In genomic region chr13:75762066-75762937, GRCh38 we compare ENCODE assay signal across 8 cellular contexts.
DNase-seq lines count a peak whose midpoint lies in the region; ATAC-seq and TF ChIP-seq lines count a peak whose summit lies in the region.

No MANE protein-coding gene starts in this region.

- H3K4me1 Mint-ChIP-seq in activated CD4-positive, alpha-beta memory T cell treated with anti-CD3 and anti-CD28 coated beads for 36 hours (ENCODE audit: low read depth): peaks cover 67% of the 10 kb centered on the region
- H3K4me1 Mint-ChIP-seq in stimulated activated naive CD8-positive, alpha-beta T cell treated with anti-CD3 and anti-CD28 coated beads, Interleukin-15, amount 100 ng/mL, for 72 hours: peaks cover 76% of the 10 kb centered on the region

- peak overlapping the region; percentile 25 for H3K4me3 ChIP-seq in hepatocyte

- peaks cover 2% of the 10 kb centered on the region for H3K9me3 Mint-ChIP-seq in activated CD4-positive, alpha-beta memory T cell treated with anti-CD3 and anti-CD28 coated beads for 36 hours
- H3K9me3 Mint-ChIP-seq in stimulated activated naive CD8-positive, alpha-beta T cell treated with anti-CD3 and anti-CD28 coated beads, Interleukin-15, amount 100 ng/mL, for 72 hours: peaks cover 0 to 7% of the 10 kb centered on the region in 2 donors

- peak; percentile 4 for DNase-seq in activated CD4-positive, CD25-positive, alpha-beta regulatory T cell treated with anti-CD3 and anti-CD28 coated beads, Interleukin-2, amount 50 U/mL, for 16 hours (ENCODE audit: low read depth, low spot score)
- no peak for DNase-seq in activated CD4-positive, CD25-positive, alpha-beta regulatory T cell treated with anti-CD3 and anti-CD28 coated beads, Interleukin-2, amount 50 U/mL, for 72 hours
- peak; percentile 28 for DNase-seq in activated CD4-positive, alpha-beta memory T cell treated with anti-CD3 and anti-CD28 coated beads for 36 hours
- DNase-seq in hepatocyte (ENCODE audit: low spot score): peak; percentile 50
- DNase-seq in stimulated activated naive CD8-positive, alpha-beta T cell treated with anti-CD3 and anti-CD28 coated beads, Interleukin-15, amount 100 ng/mL, for 72 hours: peak; percentile 36 to 50
- DNase-seq in islet precursor cell: no peak
- DNase-seq in C1 segment of cervical spinal cord (lab: John Stamatoyannopoulos, UW): no peak

- peaks cover 64% of the 10 kb centered on the region for H3K79me2 ChIP-seq in hepatocyte

- ATAC-seq in HG02981 (IDR thresholded peaks at IDR 0.05; ENCODE audit: unreplicated experiment): peak; percentile 77
- peak; percentile 92 for ATAC-seq in stimulated activated naive CD8-positive, alpha-beta T cell treated with anti-CD3 and anti-CD28 coated beads, Interleukin-15, amount 100 ng/mL, for 72 hours

- CTCF ChIA-PET in activated CD4-positive, alpha-beta memory T cell treated with anti-CD3 and anti-CD28 coated beads for 36 hours (lab: Charles Lee): interaction anchor here (2.3 to 3.9 kb wide), 4 partner anchors 37 to 107 kb away, joined by 11 to 20 read pairs (median 17); no protein-coding TSS in a partner anchor

- peaks cover 2% of the 10 kb centered on the region for H3K27me3 Mint-ChIP-seq in activated CD4-positive, alpha-beta memory T cell treated with anti-CD3 and anti-CD28 coated beads for 36 hours
- H3K27me3 Mint-ChIP-seq in stimulated activated naive CD8-positive, alpha-beta T cell treated with anti-CD3 and anti-CD28 coated beads, Interleukin-15, amount 100 ng/mL, for 72 hours: no peaks in the 10 kb centered on the region

- H3K4me1 ChIP-seq in hepatocyte (ENCODE audit: insufficient read depth): peaks cover 18% of the 10 kb centered on the region

- no peaks in the 10 kb centered on the region for H3K9me2 ChIP-seq in hepatocyte (replicated peaks; ENCODE audit: insufficient read depth)

- H3K27ac ChIP-seq in hepatocyte: peak overlapping the region; percentile 95

- no peaks in the 10 kb centered on the region for H3K27me3 ChIP-seq in hepatocyte

- H3K27ac Mint-ChIP-seq in activated CD4-positive, alpha-beta memory T cell treated with anti-CD3 and anti-CD28 coated beads for 36 hours: peak overlapping the region; percentile 68
- peak overlapping the region; percentile 91 to 95 for H3K27ac Mint-ChIP-seq in stimulated activated naive CD8-positive, alpha-beta T cell treated with anti-CD3 and anti-CD28 coated beads, Interleukin-15, amount 100 ng/mL, for 72 hours

- intact Hi-C loops in activated CD4-positive, alpha-beta memory T cell treated with anti-CD3 and anti-CD28 coated beads for 36 hours (cut with micrococcal nuclease): loop anchor here (1.0 to 10.0 kb wide), 7 partner anchors 10 to 1515 kb away; partner anchors contain the start of gene UCHL3

- H3K36me3 ChIP-seq in hepatocyte (replicated peaks; ENCODE audit: insufficient read depth, low read depth): no peaks in the 10 kb centered on the region

- no peaks in the 10 kb centered on the region for H3K9me3 ChIP-seq in hepatocyte (ENCODE audit: low read depth)

- no peaks in the 10 kb centered on the region for H4K20me1 ChIP-seq in hepatocyte (ENCODE audit: insufficient read depth, poor library complexity, severe bottlenecking)

- WGBS in hepatocyte (ENCODE audit: low lambda C conversion rate, missing lambda C conversion rate): 49% methylated on average over 7 of the region's 7 CpGs

- H2AFZ ChIP-seq in hepatocyte: no peak overlapping the region

- no peak for TF ChIP-seq CTCF in hepatocyte (IDR thresholded peaks at IDR 0.05; ENCODE audit: poor library complexity)

- POLR2A ChIA-PET in activated CD4-positive, alpha-beta memory T cell treated with anti-CD3 and anti-CD28 coated beads for 36 hours (lab: Charles Lee): interaction anchor here (0.9 to 1.7 kb wide), 4 partner anchors 28 to 58 kb away, joined by 3 to 4 read pairs (median 4); no protein-coding TSS in a partner anchor

- peaks cover 10% of the 10 kb centered on the region for H3K36me3 Mint-ChIP-seq in activated CD4-positive, alpha-beta memory T cell treated with anti-CD3 and anti-CD28 coated beads for 36 hours

- peak overlapping the region; percentile 41 for H3K4me3 Mint-ChIP-seq in activated CD4-positive, alpha-beta memory T cell treated with anti-CD3 and anti-CD28 coated beads for 36 hours
- H3K4me3 Mint-ChIP-seq in stimulated activated naive CD8-positive, alpha-beta T cell treated with anti-CD3 and anti-CD28 coated beads, Interleukin-15, amount 100 ng/mL, for 72 hours: peak overlapping the region; percentile 69 to 81

- peak overlapping the region; percentile 74 for H3K4me2 ChIP-seq in hepatocyte

Comparison
In these comparisons a context has a peak if more than half of its experiments do, and no peak if none do; other contexts are left out.
1. DNase-seq: peak in activated CD4-positive, CD25-positive, alpha-beta regulatory T cell treated with anti-CD3 and anti-CD28 coated beads, Interleukin-2, amount 50 U/mL, for 16 hours (single experiment), activated CD4-positive, alpha-beta memory T cell treated with anti-CD3 and anti-CD28 coated beads for 36 hours (single experiment), hepatocyte (single experiment) and stimulated activated naive CD8-positive, alpha-beta T cell treated with anti-CD3 and anti-CD28 coated beads, Interleukin-15, amount 100 ng/mL, for 72 hours (2 of 2); none in activated CD4-positive, CD25-positive, alpha-beta regulatory T cell treated with anti-CD3 and anti-CD28 coated beads, Interleukin-2, amount 50 U/mL, for 72 hours (single experiment), islet precursor cell (single experiment) and C1 segment of cervical spinal cord (0 of 14).